Comparison of ENCODE assay signal across 8 cellular contexts in genomic region chr13:71300602-71301001, GRCh38.
"Had no signal": no experiment of that assay in that cellular context is flagged by ENCODE, and none has a peak within 500 bp of the region (broad histone marks: within the 10 kb centered on the region; RNA-seq: fewer than 3 reads in every experiment).

No MANE protein-coding gene starts in this region.

- ATAC-seq: GM12878 had no signal

- FAIRE-seq: G401.6, GM12878, GM12891, GM12892, GM18507, GM19239 had no signal

- H3K4me3 ChIP-seq: GM12878 had no signal

- DNase-seq: GDM1, GF-D8 had no signal
